Comparison of ENCODE assay signal across 25 cellular contexts in the genomic region with DNA sequence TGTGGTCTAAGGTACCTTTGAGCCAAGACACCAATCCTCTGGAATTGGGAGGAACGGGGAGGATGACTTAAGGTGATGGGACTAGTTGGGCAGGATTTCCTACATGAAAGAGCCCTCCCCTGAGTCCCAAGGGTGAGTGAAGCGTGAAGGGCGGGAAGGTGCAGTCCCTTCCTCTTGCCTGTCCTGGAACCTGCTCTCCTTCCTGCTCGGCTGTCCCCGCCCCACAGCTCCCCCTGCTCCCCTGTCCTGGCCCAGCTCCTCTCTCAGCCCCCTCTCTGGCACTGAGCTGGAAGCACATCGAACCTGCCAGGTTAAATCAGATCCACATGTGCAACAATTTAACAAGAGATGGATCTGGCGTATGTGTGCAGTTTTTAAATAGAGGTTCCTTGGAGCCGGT.
"Had no signal": no experiment of that assay in that cellular context is flagged by ENCODE, and none has a peak within 500 bp of the region (broad histone marks: within the 10 kb centered on the region; RNA-seq: fewer than 3 reads in every experiment).

No MANE protein-coding gene starts in this region.

- H3K27me3 ChIP-seq: body of pancreas, gastrocnemius medialis, suprapubic skin had no signal

- DNase-seq: activated CD4-positive, alpha-beta T cell treated with anti-CD3 and anti-CD28 coated beads, Interleukin-2, amount 10 ng/mL, durations not matched to agents 24 days and 14 days; activated CD8-positive, alpha-beta memory T cell treated with anti-CD3 and anti-CD28 coated beads, Interleukin-2, amount 10 ng/mL, durations not matched to agents 7 days and 5 days; activated CD8-positive, alpha-beta T cell treated with anti-CD3 and anti-CD28 coated beads for 36 hours; activated effector memory CD4-positive, alpha-beta T cell treated with anti-CD3 and anti-CD28 coated beads, Interleukin-2, amount 50 U/mL, for 16 hours; activated naive CD4-positive, alpha-beta T cell treated with anti-CD3 and anti-CD28 coated beads, Interleukin-2, amount 50 U/mL, for 16 hours; activated T-cell treated with anti-CD3 and anti-CD28 coated beads for 4 hours; anterior cingulate cortex; body of pancreas; gastrocnemius medialis; hypothalamus; kidney; lower lobe of right lung; naive thymus-derived CD4-positive, alpha-beta T cell; retina; sigmoid colon; stimulated activated CD4-positive, alpha-beta T cell treated with anti-CD3 and anti-CD28 coated beads, Interleukin-15, amount 100 ng/mL, for 24 hours; stomach; T-helper 9 cell had no signal

- H3K36me3 ChIP-seq: cardiac muscle cell, esophagus muscularis mucosa, gastrocnemius medialis, lower lobe of right lung, sigmoid colon, stomach, suprapubic skin had no signal

- H3K9me3 ChIP-seq: body of pancreas, esophagus muscularis mucosa, gastrocnemius medialis, lower lobe of right lung, sigmoid colon, stomach, suprapubic skin had no signal

- H3K4me1 ChIP-seq: body of pancreas, esophagus muscularis mucosa, gastrocnemius medialis, lower lobe of right lung, sigmoid colon, stomach, suprapubic skin had no signal

- H3K27ac Mint-ChIP-seq: activated CD4-positive, alpha-beta T cell treated with anti-CD3 and anti-CD28 coated beads, Interleukin-2, amount 10 ng/mL, durations not matched to agents 24 days and 14 days; activated CD8-positive, alpha-beta memory T cell treated with anti-CD3 and anti-CD28 coated beads, Interleukin-2, amount 10 ng/mL, durations not matched to agents 7 days and 5 days; activated CD8-positive, alpha-beta T cell treated with anti-CD3 and anti-CD28 coated beads for 36 hours; naive thymus-derived CD4-positive, alpha-beta T cell; stimulated activated memory B cell treated with anti-CD40 and anti-IgM and Interleukin-4, amounts not matched to agents 10 μg/mL and 1 μg/mL and 100 μg/mL, for 72 hours; type B pancreatic cell had no signal

- H3K4me3 ChIP-seq: body of pancreas, cardiac muscle cell, esophagus muscularis mucosa, gastrocnemius medialis, lower lobe of right lung, sigmoid colon, smooth muscle cell, stomach, suprapubic skin had no signal

- H3K27ac ChIP-seq: body of pancreas, cardiac muscle cell, esophagus muscularis mucosa, gastrocnemius medialis, lower lobe of right lung, sigmoid colon, stomach, suprapubic skin had no signal

- H3K4me3 Mint-ChIP-seq: activated CD4-positive, alpha-beta T cell treated with anti-CD3 and anti-CD28 coated beads, Interleukin-2, amount 10 ng/mL, durations not matched to agents 24 days and 14 days; activated CD8-positive, alpha-beta memory T cell treated with anti-CD3 and anti-CD28 coated beads, Interleukin-2, amount 10 ng/mL, durations not matched to agents 7 days and 5 days; activated CD8-positive, alpha-beta T cell treated with anti-CD3 and anti-CD28 coated beads for 36 hours; naive thymus-derived CD4-positive, alpha-beta T cell; neural crest cell; stimulated activated memory B cell treated with anti-CD40 and anti-IgM and Interleukin-4, amounts not matched to agents 10 μg/mL and 1 μg/mL and 100 μg/mL, for 72 hours; type B pancreatic cell had no signal

- H3K4me1 Mint-ChIP-seq: activated CD4-positive, alpha-beta T cell treated with anti-CD3 and anti-CD28 coated beads, Interleukin-2, amount 10 ng/mL, durations not matched to agents 24 days and 14 days; activated CD8-positive, alpha-beta memory T cell treated with anti-CD3 and anti-CD28 coated beads, Interleukin-2, amount 10 ng/mL, durations not matched to agents 7 days and 5 days; naive thymus-derived CD4-positive, alpha-beta T cell; neural crest cell; stimulated activated memory B cell treated with anti-CD40 and anti-IgM and Interleukin-4, amounts not matched to agents 10 μg/mL and 1 μg/mL and 100 μg/mL, for 72 hours had no signal

- H3K36me3 Mint-ChIP-seq: activated CD8-positive, alpha-beta memory T cell treated with anti-CD3 and anti-CD28 coated beads, Interleukin-2, amount 10 ng/mL, durations not matched to agents 7 days and 5 days; naive thymus-derived CD4-positive, alpha-beta T cell; stimulated activated memory B cell treated with anti-CD40 and anti-IgM and Interleukin-4, amounts not matched to agents 10 μg/mL and 1 μg/mL and 100 μg/mL, for 72 hours; type B pancreatic cell had no signal

- H3K9me3 Mint-ChIP-seq: activated CD4-positive, alpha-beta T cell treated with anti-CD3 and anti-CD28 coated beads, Interleukin-2, amount 10 ng/mL, durations not matched to agents 24 days and 14 days; activated CD8-positive, alpha-beta T cell treated with anti-CD3 and anti-CD28 coated beads for 36 hours; neural crest cell; stimulated activated memory B cell treated with anti-CD40 and anti-IgM and Interleukin-4, amounts not matched to agents 10 μg/mL and 1 μg/mL and 100 μg/mL, for 72 hours; type B pancreatic cell had no signal
